In the genomic region with DNA sequence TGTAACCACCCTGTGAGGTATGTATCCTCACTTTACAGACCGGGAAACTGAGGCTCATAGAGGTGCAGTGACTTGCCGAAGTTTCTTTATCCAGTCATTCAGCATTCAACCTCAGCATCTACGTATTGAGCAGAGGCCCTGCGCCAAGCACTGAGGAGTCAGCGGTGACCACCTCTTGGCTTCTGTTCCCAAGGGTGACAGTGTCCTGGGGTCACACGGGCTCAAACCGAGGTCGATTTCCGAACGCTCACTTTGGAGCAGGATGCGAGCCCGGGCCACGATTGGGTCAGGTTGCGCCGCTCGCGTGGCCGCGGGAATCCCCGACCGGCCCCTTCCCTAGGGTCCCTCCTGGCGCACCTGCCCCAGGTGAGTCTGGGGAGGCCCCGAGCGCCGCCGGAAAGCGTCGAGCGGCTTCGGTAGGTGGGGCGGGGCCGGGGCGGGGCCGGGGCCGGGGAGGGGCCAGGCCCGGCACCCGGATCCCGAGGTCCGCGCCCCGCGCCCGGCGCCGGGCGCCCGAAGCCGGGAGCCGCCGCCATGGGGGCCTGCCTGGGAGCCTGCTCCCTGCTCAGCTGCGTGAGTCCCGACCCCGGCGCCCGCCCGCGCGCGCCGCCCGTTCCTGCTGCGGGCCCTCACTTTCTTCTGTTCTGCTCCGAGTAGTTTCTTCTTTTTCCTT, we compare ENCODE assay signal across 8 cellular contexts. TPM values are rescaled to one million over a fixed set of nuclear protein-coding genes. Genes with fewer than 3 reads are reported as not detected.
A peak's percentile ranks its signal among the peaks of the same experiment; 100 is the strongest.
DNase-seq lines count a peak whose midpoint lies in the region; FAIRE-seq and TF ChIP-seq lines count a peak whose summit lies in the region.

A gene (plus strand): TSS at position 482 of the 673 bp plus-strand sequence. CDS start 53 bp downstream, at position 535.

- H3K9me3 ChIP-seq in neutrophil: no peaks in the 10 kb centered on the region

- H3K36me3 ChIP-seq in neutrophil: no peaks in the 10 kb centered on the region

- DNase-seq in NCI-H2081 (lab: John Stamatoyannopoulos, UW) (peak; percentile 63 to 67), NCI-H2081 treated with DMSO at 0.1 percent for 48 hours (lab: John Stamatoyannopoulos, UW) (no peak), HTR-8/SVneo (ENCODE audit: insufficient read length, low spot score) (peak; percentile 32), fibroblast of the aortic adventitia (ENCODE audit: low read depth) (no peak), anterior cingulate cortex (lab: John Stamatoyannopoulos, UW) (no peak), cerebellar cortex (ENCODE audit: low spot score) (no peak)
- peak; percentile 12 for DNase-seq in activated CD4-positive, alpha-beta T cell treated with anti-CD3 and anti-CD28 coated beads, Interleukin-2, amount 50 U/mL, for 1 hour

- H3K27ac ChIP-seq in neutrophil: no peak within 1 kb of the TSS

- no peak for TF ChIP-seq CTCF in fibroblast of the aortic adventitia (IDR thresholded peaks at IDR 0.05; ENCODE audit: insufficient read depth, low read length)
- TF ChIP-seq CTCF in neutrophil (IDR thresholded peaks at IDR 0.05): no peak

- H3K4me1 ChIP-seq in neutrophil (ENCODE audit: control insufficient read depth in 1 of 2, insufficient read depth in 1 of 2, low read depth in 1 of 2, low read length in 1 of 2): peaks cover 9 to 14% of the 10 kb centered on the region in 2 experiments

- H3K4me3 ChIP-seq in fibroblast of the aortic adventitia (ENCODE audit: low read depth, low read length) (peak within 1 kb of the TSS; percentile 72), neutrophil (ENCODE audit: low read depth in 1 of 2, low read length in 1 of 2) (peak within 1 kb of the TSS; percentile 60 to 67)

- peaks cover 80% of the 10 kb centered on the region for H3K27me3 ChIP-seq in neutrophil

- no peak for FAIRE-seq in HTR-8/SVneo (lab: Jason Lieb, UNC)

RNA-seq across cellular contexts. Expression of the gene that starts here (rescaled TPM):
- total RNA-seq in fibroblast of the aortic adventitia (ENCODE audit: low replicate concordance): 5.4 TPM in 1 of 2 replicates, not detected in the other

Comparison
In these comparisons a context has a peak if more than half of its experiments do, and no peak if none do; other contexts are left out.
1. DNase-seq: peak in NCI-H2081 (2 of 2), HTR-8/SVneo (single experiment) and activated CD4-positive, alpha-beta T cell treated with anti-CD3 and anti-CD28 coated beads, Interleukin-2, amount 50 U/mL, for 1 hour (single experiment); none in NCI-H2081 treated with DMSO at 0.1 percent for 48 hours (single experiment), fibroblast of the aortic adventitia (single experiment), anterior cingulate cortex (0 of 58) and cerebellar cortex (single experiment).